Comparison of ENCODE assay signal across 8 cellular contexts in genomic region chr16:67842509-67843342, GRCh38. TPM values are rescaled to one million over a fixed set of nuclear protein-coding genes. Genes with fewer than 3 reads are reported as not detected.
DNase-seq lines count a peak whose midpoint lies in the region; ATAC-seq, FAIRE-seq and TF ChIP-seq lines count a peak whose summit lies in the region.

No MANE protein-coding gene starts in this region.

- H3K36me3 Mint-ChIP-seq in activated naive CD8-positive, alpha-beta T cell treated with anti-CD3 and anti-CD28 coated beads for 36 hours = peaks cover 3% of the 10 kb centered on the region

- 0% methylated on average over 55 to 67 of the region's 67 CpGs for WGBS in heart right ventricle, 2 donors

- intact Hi-C loops in heart right ventricle (cut with DNase I) = loop anchor here in 5 of 10 donors (2.0 to 10.0 kb wide), 7 partner anchors 30 to 318 kb away; partner anchors contain the start of genes RANBP10 (in 2 of the 5), TSNAXIP1 (in 2 of the 5), CTCF (in 1 of the 5) and EDC4 (in 1 of the 5)

- FAIRE-seq in urothelium cell line (lab: Jason Lieb, UNC) = no peak

- H3K27ac ChIP-seq in SJSA1 (peak overlapping the region; percentile 87), heart right ventricle (peak overlapping the region; percentile 96 to 100 (median 100))

- H3K27me3 ChIP-seq in SJSA1 (replicated peaks) = no peaks in the 10 kb centered on the region
- H3K27me3 ChIP-seq in heart right ventricle = no peaks in the 10 kb centered on the region

- no peaks in the 10 kb centered on the region for H3K9me3 Mint-ChIP-seq in activated naive CD8-positive, alpha-beta T cell treated with anti-CD3 and anti-CD28 coated beads for 36 hours

- peak overlapping the region; percentile 91 for H3K27ac Mint-ChIP-seq in activated naive CD8-positive, alpha-beta T cell treated with anti-CD3 and anti-CD28 coated beads for 36 hours

- TF ChIP-seq CTCF in heart right ventricle (IDR thresholded peaks at IDR 0.05) = peak in 6 of 9 donors; percentile 10 to 47 (median 36)

- no peaks in the 10 kb centered on the region for H3K27me3 Mint-ChIP-seq in activated naive CD8-positive, alpha-beta T cell treated with anti-CD3 and anti-CD28 coated beads for 36 hours

- H3K4me1 ChIP-seq in SJSA1 (replicated peaks) (peaks cover 36% of the 10 kb centered on the region), heart right ventricle (peaks cover 17 to 51% (median 45%) of the 10 kb centered on the region in 9 donors)

- H3K4me3 Mint-ChIP-seq in activated naive CD8-positive, alpha-beta T cell treated with anti-CD3 and anti-CD28 coated beads for 36 hours = peak overlapping the region; percentile 95

- H3K4me3 ChIP-seq in SJSA1 = peak overlapping the region; percentile 70
- H3K4me3 ChIP-seq in heart right ventricle = peak overlapping the region; percentile 57 to 96 (median 89)

- DNase-seq in AG20443 (ENCODE audit: low spot score) (peak; percentile 28), SJSA1 (ENCODE audit: low read depth in 1 of 2, low spot score in 2 of 2) (peak; percentile 53 to 55), heart right ventricle (peak; percentile 51 to 67), pons (ENCODE audit: low spot score) (peak; percentile 29), urothelium cell line (ENCODE audit: low spot score) (peak; percentile 39)
- peak; percentile 71 for DNase-seq in activated naive CD8-positive, alpha-beta T cell treated with anti-CD3 and anti-CD28 coated beads for 36 hours

- H3K9me3 ChIP-seq in SJSA1 (replicated peaks) (0 out of 2 replicates have a peak, but pooled peaks cover 4% of the 10 kb centered on the region), heart right ventricle (no peaks in the 10 kb centered on the region)

- ATAC-seq in GM18873 (IDR thresholded peaks at IDR 0.05; ENCODE audit: low FRiP score, unreplicated experiment) (peak; percentile 3), HG03280 (IDR thresholded peaks at IDR 0.05; ENCODE audit: unreplicated experiment) (peak; percentile 5), heart right ventricle (peak in 6 of 8 donors; percentile 0 to 23 (median 4))

- H3K36me3 ChIP-seq in SJSA1 = peaks cover 27% of the 10 kb centered on the region
- H3K36me3 ChIP-seq in heart right ventricle = no peaks in the 10 kb centered on the region

- peaks cover 32% of the 10 kb centered on the region for H3K4me1 Mint-ChIP-seq in activated naive CD8-positive, alpha-beta T cell treated with anti-CD3 and anti-CD28 coated beads for 36 hours

RNA-seq across cellular contexts. Expression of gene THAP11, which starts 0.6 kb away (rescaled TPM):
- total RNA-seq in SJSA1 (2014; rRNA removed; shearing (Covaris generic)) = 45.2 and 50.7 TPM in 2 replicates
- total RNA-seq in activated naive CD8-positive, alpha-beta T cell treated with anti-CD3 and anti-CD28 coated beads for 36 hours = 10 to 100 TPM; 45.9 to 47.5 TPM
- 10 to 100 TPM; 20.6 to 41.3 (median 26.9) TPM for total RNA-seq in heart right ventricle
- polyA plus RNA-seq in heart right ventricle = 10 to 100 TPM in 1 of 2 donors, 1 to 10 TPM in 1; 6.0 to 23.5 TPM

RNA-seq across cellular contexts. Expression of gene NUTF2, which starts 4.0 kb away (rescaled TPM):
- total RNA-seq in SJSA1 (2014; rRNA removed; shearing (Covaris generic)) = 39.3 and 101 TPM in 2 replicates
- 100 to 1,000 TPM; 174 to 181 TPM for total RNA-seq in activated naive CD8-positive, alpha-beta T cell treated with anti-CD3 and anti-CD28 coated beads for 36 hours
- 100 to 1,000 TPM in 1 of 10 donors, 10 to 100 TPM in 9; 73.9 to 105 (median 80.5) TPM for total RNA-seq in heart right ventricle
- polyA plus RNA-seq in heart right ventricle = 100 to 1,000 TPM; 186 to 214 TPM

RNA-seq across cellular contexts. Expression of gene CENPT, which starts 4.8 kb away (rescaled TPM):
- total RNA-seq in SJSA1 (2014; rRNA removed; shearing (Covaris generic)) = 22.4 and 31.9 TPM in 2 replicates
- 10 to 100 TPM; 42.2 to 42.4 TPM for total RNA-seq in activated naive CD8-positive, alpha-beta T cell treated with anti-CD3 and anti-CD28 coated beads for 36 hours
- total RNA-seq in heart right ventricle = 10 to 100 TPM; 16.1 to 27.1 (median 19.1) TPM
- polyA plus RNA-seq in heart right ventricle = 10 to 100 TPM; 31.1 to 63.3 TPM

RNA-seq across cellular contexts. Expression of gene EDC4, which starts 30.1 kb away (rescaled TPM):
- total RNA-seq in SJSA1 (2014; rRNA removed; shearing (Covaris generic)) = 52.2 and 76.1 TPM in 2 replicates
- total RNA-seq in activated naive CD8-positive, alpha-beta T cell treated with anti-CD3 and anti-CD28 coated beads for 36 hours = 100 to 1,000 TPM in 1 of 2 experiments, 10 to 100 TPM in 1; 99.6 to 102 TPM
- total RNA-seq in heart right ventricle = 10 to 100 TPM; 25.8 to 41.6 (median 31.3) TPM
- 10 to 100 TPM; 30.2 to 46.8 TPM for polyA plus RNA-seq in heart right ventricle

RNA-seq across cellular contexts. Expression of gene TSNAXIP1, which starts 36.0 kb away (rescaled TPM):
- total RNA-seq in SJSA1 (2014; rRNA removed; shearing (Covaris generic)) = 0.03 and 1.00 TPM in 2 replicates
- total RNA-seq in activated naive CD8-positive, alpha-beta T cell treated with anti-CD3 and anti-CD28 coated beads for 36 hours = under 1 TPM; 0.70 to 0.72 TPM
- 1 to 10 TPM in 1 of 10 donors, under 1 TPM in 9; 0.15 to 1.1 (median 0.48) TPM for total RNA-seq in heart right ventricle
- polyA plus RNA-seq in heart right ventricle = 1 to 10 TPM in 1 of 2 donors, under 1 TPM in 1; 0.74 to 1.2 TPM

Comparison
In these comparisons a context has a peak if more than half of its experiments do, and no peak if none do; other contexts are left out.
1. Peak in every context shown above with its lines: DNase-seq, ATAC-seq, H3K4me3 ChIP-seq and H3K27ac ChIP-seq.